In the genomic region with DNA sequence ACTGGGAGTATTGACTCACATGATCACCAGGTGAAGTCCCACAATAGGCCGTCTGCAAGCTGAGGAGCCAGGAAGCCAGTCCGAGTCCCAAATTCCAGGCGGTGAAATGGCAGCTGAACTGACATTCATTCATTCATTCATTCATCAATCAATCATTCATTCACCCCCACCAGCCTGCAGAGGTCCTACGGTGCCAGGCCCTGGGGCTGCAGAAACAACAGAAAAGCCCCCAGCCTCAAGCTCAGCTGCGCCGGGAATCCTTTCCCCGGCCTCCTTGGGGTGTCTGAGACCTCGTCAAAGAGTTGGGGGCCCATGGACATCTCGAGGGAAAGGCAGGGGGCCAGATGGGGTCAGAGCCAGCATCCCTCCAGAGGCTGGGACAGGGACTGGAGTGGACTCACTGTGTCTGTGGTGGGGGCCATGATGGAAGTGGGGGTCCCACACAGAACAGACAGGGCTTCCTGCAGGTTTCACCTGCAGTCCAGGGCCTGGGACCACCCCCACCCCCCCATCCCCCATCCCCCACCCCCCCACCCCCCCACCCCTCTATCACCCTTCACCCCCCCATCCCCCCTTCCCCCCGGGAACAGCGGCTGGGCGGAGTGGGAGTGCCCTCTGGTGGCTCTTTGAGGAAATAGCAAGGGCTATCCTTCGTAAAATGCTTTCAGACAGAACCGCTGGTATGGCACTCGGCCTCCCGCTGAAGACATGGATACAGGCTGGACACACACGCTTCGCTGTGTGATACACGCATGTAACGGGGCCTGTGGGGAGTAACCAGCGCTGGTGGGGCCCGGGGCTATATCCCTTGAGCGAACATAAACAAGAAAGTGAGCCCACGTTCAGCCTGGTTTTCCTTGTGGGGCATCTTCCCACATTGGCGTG, we compare ENCODE assay signal across 8 cellular contexts. TPM values are rescaled to one million over a fixed set of nuclear protein-coding genes. Genes with fewer than 3 reads are reported as not detected.
DNase-seq lines count a peak whose midpoint lies in the region; ATAC-seq lines count a peak whose summit lies in the region.

No MANE protein-coding gene starts in this region.

- H3K27ac ChIP-seq in naive thymus-derived CD4-positive, alpha-beta T cell (ENCODE audit: low read depth, low read length), result no peak overlapping the region

- CTCF ChIA-PET in naive thymus-derived CD4-positive, alpha-beta T cell (lab: Charles Lee), result interaction anchor here (0.7 to 1.3 kb wide), 6 partner anchors 11 to 1173 kb away, joined by 3 read pairs; no protein-coding TSS in a partner anchor

- H3K36me3 ChIP-seq in naive thymus-derived CD4-positive, alpha-beta T cell (ENCODE audit: control insufficient read depth in 2 of 3, insufficient read depth in 3 of 3, low read length in 3 of 3), result no peaks in the 10 kb centered on the region

- DNase-seq in NCI-H1694 treated with DMSO at 0.1 percent for 48 hours (lab: John Stamatoyannopoulos, UW), result peak; percentile 16
- no peak for DNase-seq in NCI-H1694 (lab: John Stamatoyannopoulos, UW)
- peak; percentile 14 for DNase-seq in NCI-H2171 (lab: John Stamatoyannopoulos, UW)
- DNase-seq in activated CD8-positive, alpha-beta memory T cell treated with anti-CD3 and anti-CD28 coated beads for 24 hours, result peak; percentile 76
- peak; percentile 75 for DNase-seq in epidermal melanocyte (ENCODE audit: insufficient read length, low spot score)
- DNase-seq in naive thymus-derived CD4-positive, alpha-beta T cell, result peak; percentile 27 to 58 (median 49)
- DNase-seq in stromal cell of bone marrow (ENCODE audit: low read depth), result peak; percentile 25
- no peak for DNase-seq in cortex of kidney (lab: John Stamatoyannopoulos, UW)

- H3K4me3 Mint-ChIP-seq in naive thymus-derived CD4-positive, alpha-beta T cell, result no peak overlapping the region

- POLR2A ChIA-PET in naive thymus-derived CD4-positive, alpha-beta T cell (lab: Charles Lee), result interaction anchor here (1.6 kb wide), 1 partner anchor 12 kb away, joined by 7 read pairs; no protein-coding TSS in a partner anchor

- peak; percentile 92 for ATAC-seq in naive thymus-derived CD4-positive, alpha-beta T cell

- peaks cover 0 to 4% (median 3%) of the 10 kb centered on the region in 7 donors for H3K4me1 Mint-ChIP-seq in naive thymus-derived CD4-positive, alpha-beta T cell

- no peaks in the 10 kb centered on the region for H3K9me3 Mint-ChIP-seq in naive thymus-derived CD4-positive, alpha-beta T cell

- H3K4me3 ChIP-seq in naive thymus-derived CD4-positive, alpha-beta T cell (ENCODE audit: low read length), result no peak overlapping the region

- H3K27me3 Mint-ChIP-seq in naive thymus-derived CD4-positive, alpha-beta T cell, result peaks cover 0 to 18% (median 4%) of the 10 kb centered on the region in 5 donors

- no peaks in the 10 kb centered on the region for H3K36me3 Mint-ChIP-seq in naive thymus-derived CD4-positive, alpha-beta T cell

- intact Hi-C loops in naive thymus-derived CD4-positive, alpha-beta T cell (cut with micrococcal nuclease), result loop anchor here (1.0 to 5.0 kb wide), 3 partner anchors 34 to 784 kb away; no protein-coding TSS in a partner anchor

- H3K4me1 ChIP-seq in naive thymus-derived CD4-positive, alpha-beta T cell (ENCODE audit: control insufficient read depth in 2 of 2, insufficient read depth in 2 of 2, low read length in 2 of 2), result peaks cover 4% of the 10 kb centered on the region in 2 donors

- no peaks in the 10 kb centered on the region for H3K27me3 ChIP-seq in naive thymus-derived CD4-positive, alpha-beta T cell (ENCODE audit: control insufficient read depth in 2 of 2, insufficient read depth in 2 of 2, low read length in 2 of 2)

- H3K27ac Mint-ChIP-seq in naive thymus-derived CD4-positive, alpha-beta T cell, result peak overlapping the region in 2 of 9 donors; percentile 54 to 55

- no peaks in the 10 kb centered on the region for H3K9me3 ChIP-seq in naive thymus-derived CD4-positive, alpha-beta T cell (ENCODE audit: control insufficient read depth in 2 of 3, low read length in 3 of 3)

RNA-seq across cellular contexts. Expression of gene ZC3H18, which starts 8.5 kb away (rescaled TPM):
- 10 to 100 TPM; 74.0 to 97.8 (median 82.6) TPM for total RNA-seq in naive thymus-derived CD4-positive, alpha-beta T cell
- 10 to 100 TPM; 11.0 to 23.9 TPM for polyA plus RNA-seq in naive thymus-derived CD4-positive, alpha-beta T cell

Comparison
In these comparisons a context has a peak if more than half of its experiments do, and no peak if none do; other contexts are left out.
1. DNase-seq: peak in NCI-H1694 treated with DMSO at 0.1 percent for 48 hours (single experiment), NCI-H2171 (single experiment), activated CD8-positive, alpha-beta memory T cell treated with anti-CD3 and anti-CD28 coated beads for 24 hours (single experiment), epidermal melanocyte (single experiment), naive thymus-derived CD4-positive, alpha-beta T cell (9 of 9) and stromal cell of bone marrow (single experiment); none in NCI-H1694 (single experiment) and cortex of kidney (single experiment).